Comparison of ENCODE assay signal across 8 cellular contexts in genomic region chr9:130235558-130236435, GRCh38. TPM values are rescaled to one million over a fixed set of nuclear protein-coding genes. Genes with fewer than 3 reads are reported as not detected.
DNase-seq lines count a peak whose midpoint lies in the region; ATAC-seq and TF ChIP-seq lines count a peak whose summit lies in the region.

No MANE protein-coding gene starts in this region.

- H3K4me3 Mint-ChIP-seq in Calu3 (ENCODE audit: low read depth, unreplicated experiment) = no peak overlapping the region
- peak overlapping the region; percentile 2 for H3K4me3 Mint-ChIP-seq in activated naive CD8-positive, alpha-beta T cell treated with anti-CD3 and anti-CD28 coated beads, Interleukin-2, amount 50 U/mL, for 24 hours

- no peak overlapping the region for H3K4me2 ChIP-seq in SU-DHL-6 (ENCODE audit: low read depth, low read length, poor library complexity, severe bottlenecking)

- H3F3A ChIP-seq in SU-DHL-6 (ENCODE audit: insufficient read depth) = no peaks in the 10 kb centered on the region

- H3K4me1 Mint-ChIP-seq in Calu3 (ENCODE audit: low read depth, unreplicated experiment) = no peaks in the 10 kb centered on the region
- peaks cover 26% of the 10 kb centered on the region for H3K4me1 Mint-ChIP-seq in activated naive CD8-positive, alpha-beta T cell treated with anti-CD3 and anti-CD28 coated beads, Interleukin-2, amount 50 U/mL, for 24 hours

- no TSS peak for BruUV-seq in Calu3 (replicated peaks; lab: Mats Ljungman, UMichigan)

- intact Hi-C loops in Calu3 (cut with micrococcal nuclease; ENCODE audit: unreplicated experiment) = loop anchor here (1.0 kb wide), 1 partner anchor 128 kb away; no protein-coding TSS in a partner anchor
- intact Hi-C loops in left ventricle myocardium superior (cut with micrococcal nuclease) = loop anchor here (5.0 kb wide), 1 partner anchor 128 kb away; no protein-coding TSS in a partner anchor
- intact Hi-C loops in gastrocnemius medialis (cut with DNase I; ENCODE audit: low total_unique reads) = loop anchor here (1.0 to 2.0 kb wide), 2 partner anchors 128 to 351 kb away; no protein-coding TSS in a partner anchor

- CTCF ChIA-PET in Calu3 (lab: Charles Lee) = interaction anchor here (0.6 to 1.0 kb wide), 6 partner anchors 79 to 448 kb away, joined by 3 to 5 read pairs (median 3); no protein-coding TSS in a partner anchor

- no peak overlapping the region for H3K9ac ChIP-seq in SU-DHL-6 (ENCODE audit: low read length)

- no peak overlapping the region; the same call in 1 of the 2 replicates for H3K4me3 ChIP-seq in Jurkat, Clone E6-1 (ENCODE audit: low read length)
- H3K4me3 ChIP-seq in SU-DHL-6 (ENCODE audit: insufficient read depth, low read length, poor library complexity, severe bottlenecking) (no peak overlapping the region), gastrocnemius medialis (peak overlapping the region in 1 of 4 donors; percentile 17)

- H3K9me3 ChIP-seq in SU-DHL-6 (ENCODE audit: insufficient read depth, low read length) (no peaks in the 10 kb centered on the region), gastrocnemius medialis (no peaks in the 10 kb centered on the region)

- no peaks in the 10 kb centered on the region for H3K36me3 Mint-ChIP-seq in Calu3 (ENCODE audit: insufficient read depth, unreplicated experiment)
- H3K36me3 Mint-ChIP-seq in activated naive CD8-positive, alpha-beta T cell treated with anti-CD3 and anti-CD28 coated beads, Interleukin-2, amount 50 U/mL, for 24 hours (ENCODE audit: low read depth) = peaks cover 6% of the 10 kb centered on the region

- H3K9me2 ChIP-seq in SU-DHL-6 (replicated peaks; ENCODE audit: insufficient read depth, low read length) = no peaks in the 10 kb centered on the region

- TF ChIP-seq CTCF in Calu3 (IDR thresholded peaks at IDR 0.05; ENCODE audit: unreplicated experiment) (peak; percentile 93), SU-DHL-6 (IDR thresholded peaks at IDR 0.05; ENCODE audit: insufficient read depth, low read length, poor library complexity, severe bottlenecking) (peak; percentile 96), gastrocnemius medialis (IDR thresholded peaks at IDR 0.05 in 4 of 5, conservative IDR thresholded peaks at IDR 0.05 in 1 of 5) (peak; percentile 96 to 100 (median 97))

- peak; percentile 50 for DNase-seq in Calu3
- DNase-seq in Jurkat, Clone E6-1 (ENCODE audit: low read depth, low spot score) = peak; percentile 29
- peak; percentile 73 for DNase-seq in activated naive CD8-positive, alpha-beta T cell treated with anti-CD3 and anti-CD28 coated beads, Interleukin-2, amount 50 U/mL, for 24 hours
- peak; percentile 83 for DNase-seq in left ventricle myocardium superior
- peak in 1 of 2 donors; percentile 44 for DNase-seq in gastrocnemius medialis
- DNase-seq in OCI-M2 (lab: John Stamatoyannopoulos, UW; ENCODE audit: unreplicated experiment) = no peak

- H3K27ac ChIP-seq in SU-DHL-6 (ENCODE audit: low read depth, low read length) (no peak overlapping the region), gastrocnemius medialis (no peak overlapping the region)

- H3K4me1 ChIP-seq in gastrocnemius medialis = no peaks in the 10 kb centered on the region

- ATAC-seq in activated naive CD8-positive, alpha-beta T cell treated with anti-CD3 and anti-CD28 coated beads, Interleukin-2, amount 50 U/mL, for 24 hours = no peak
- ATAC-seq in left ventricle myocardium superior (peak; percentile 68), gastrocnemius medialis (peak; percentile 25 to 48), HG03571 (IDR thresholded peaks at IDR 0.05; ENCODE audit: unreplicated experiment) (no peak)

- H3K79me2 ChIP-seq in SU-DHL-6 (ENCODE audit: insufficient read depth, low read length) = no peaks in the 10 kb centered on the region

- peak overlapping the region; percentile 43 for H2AFZ ChIP-seq in SU-DHL-6 (ENCODE audit: low read depth, low read length, severe bottlenecking)

- no peak overlapping the region for H3K27ac Mint-ChIP-seq in Calu3 (ENCODE audit: unreplicated experiment)
- no peak overlapping the region for H3K27ac Mint-ChIP-seq in activated naive CD8-positive, alpha-beta T cell treated with anti-CD3 and anti-CD28 coated beads, Interleukin-2, amount 50 U/mL, for 24 hours

- H3K27me3 ChIP-seq in SU-DHL-6 (ENCODE audit: low read length) = no peaks in the 10 kb centered on the region
- no peaks in the 10 kb centered on the region for H3K27me3 ChIP-seq in gastrocnemius medialis

- H3K36me3 ChIP-seq in SU-DHL-6 (ENCODE audit: low read length) (no peaks in the 10 kb centered on the region), gastrocnemius medialis (no peaks in the 10 kb centered on the region)

- H3K27me3 Mint-ChIP-seq in Calu3 (ENCODE audit: unreplicated experiment) = no peaks in the 10 kb centered on the region
- H3K27me3 Mint-ChIP-seq in activated naive CD8-positive, alpha-beta T cell treated with anti-CD3 and anti-CD28 coated beads, Interleukin-2, amount 50 U/mL, for 24 hours = peaks cover 6% of the 10 kb centered on the region

- no peaks in the 10 kb centered on the region for H4K20me1 ChIP-seq in SU-DHL-6 (ENCODE audit: low read depth, low read length)

- no peak for TF ChIP-seq POLR2A in gastrocnemius medialis (IDR thresholded peaks at IDR 0.05)

- in situ Hi-C loops in gastrocnemius medialis (cut with MboI; ENCODE audit: low sequenced_read_pairs in 4 of 4) = loop anchor here (5.0 to 25.0 kb wide), 3 partner anchors 128 to 348 kb away; no protein-coding TSS in a partner anchor

- H3K9me3 Mint-ChIP-seq in Calu3 (ENCODE audit: low read depth, unreplicated experiment) = no peaks in the 10 kb centered on the region
- H3K9me3 Mint-ChIP-seq in activated naive CD8-positive, alpha-beta T cell treated with anti-CD3 and anti-CD28 coated beads, Interleukin-2, amount 50 U/mL, for 24 hours = no peaks in the 10 kb centered on the region

RNA-seq across cellular contexts. Expression of gene HMCN2, which starts 29.8 kb away (rescaled TPM):
- total RNA-seq in Calu3 (2022) = 0.32 TPM in 1 of 2 replicates, not detected in the other
- not detected for polyA plus RNA-seq in Jurkat, Clone E6-1 (2012; ENCODE audit: insufficient read depth, insufficient read length)
- total RNA-seq in left ventricle myocardium superior = 7.3 TPM
- total RNA-seq in gastrocnemius medialis = 1 to 10 TPM; 1.9 to 8.5 (median 7.7) TPM

Comparison
In these comparisons a context has a peak if more than half of its experiments do, and no peak if none do; other contexts are left out.
1. ATAC-seq: peak in left ventricle myocardium superior (single experiment) and gastrocnemius medialis (2 of 2); none in activated naive CD8-positive, alpha-beta T cell treated with anti-CD3 and anti-CD28 coated beads, Interleukin-2, amount 50 U/mL, for 24 hours (single experiment) and HG03571 (single experiment).
2. Peak in every context shown above with its lines, with median percentiles within 50 percentile points of each other: CTCF ChIP-seq.